Comparison of ENCODE assay signal across 24 cellular contexts in genomic region chr18:3584266-3584665, GRCh38.
DNase-seq lines count a peak whose midpoint lies in the region; ATAC-seq, FAIRE-seq and TF ChIP-seq lines count a peak whose summit lies in the region.
"Had no signal": no experiment of that assay in that cellular context is flagged by ENCODE, and none has a peak within 500 bp of the region (broad histone marks: within the 10 kb centered on the region; RNA-seq: fewer than 3 reads in every experiment).

No MANE protein-coding gene starts in this region.

- no peaks in the 10 kb centered on the region for H4K20me1 ChIP-seq in IMR-90 (ENCODE audit: insufficient read depth, low read length)

- peaks cover 3% of the 10 kb centered on the region for H3K36me3 Mint-ChIP-seq in activated B cell treated with CpG ODN at 0.5 μM for 24 hours (ENCODE audit: low read depth)
- H3K36me3 Mint-ChIP-seq: naive thymus-derived CD8-positive, alpha-beta T cell had no signal

- H4K8ac ChIP-seq in IMR-90 (ENCODE audit: low read depth in 2 of 2, low read length in 2 of 2) (no peak overlapping the region), mesendoderm (ENCODE audit: low read depth, low read length) (no peak overlapping the region)

- TF ChIP-seq POLR2A in A549 (IDR thresholded peaks at IDR 0.05; ENCODE audit: low read length) (no peak), IMR-90 (IDR thresholded peaks at IDR 0.05; ENCODE audit: low read depth, low read length) (no peak)

- H3K9me3 ChIP-seq in A549 (no peaks in the 10 kb centered on the region), IMR-90 (ENCODE audit: control insufficient read depth, insufficient read depth, low read length) (no peaks in the 10 kb centered on the region)
- H3K9me3 ChIP-seq: left lung had no signal

- H2BK20ac ChIP-seq in IMR-90 (ENCODE audit: low read depth, low read length): no peak overlapping the region

- no peak overlapping the region for H2AK9ac ChIP-seq in IMR-90 (replicated peaks; ENCODE audit: low read depth, low read length, poor library complexity)

- H2BK15ac ChIP-seq in IMR-90 (ENCODE audit: low read depth, low read length): no peak overlapping the region
- H2BK15ac ChIP-seq in mesendoderm (replicated peaks; ENCODE audit: low read depth): peak overlapping the region; percentile 11

- in situ Hi-C loops in IMR-90 (cut with MboI; ENCODE audit: low sequenced_read_pairs): no loop called here

- no peak overlapping the region for H2AK5ac ChIP-seq in IMR-90 (ENCODE audit: low read depth, low read length)
- H2AK5ac ChIP-seq in mesendoderm (ENCODE audit: low read length): no peak overlapping the region

- no peak for FAIRE-seq in A549 (lab: Jason Lieb, UNC)
- FAIRE-seq: bronchial epithelial cell, colon, G401.6, GM19239, TTC549 had no signal

- H2AFZ ChIP-seq in IMR-90 (replicated peaks; ENCODE audit: low read length, poor library complexity): no peak overlapping the region

- POLR2A ChIA-PET in A549 (lab: Yijun Ruan, JAX) (no interaction called here), IMR-90 (lab: Charles Lee; ENCODE audit: unreplicated experiment) (no interaction called here), activated B cell treated with CpG ODN at 0.5 μM for 24 hours (lab: Charles Lee) (interaction anchor here (0.6 to 5.4 kb wide), 16 partner anchors 11 to 590 kb away, joined by 3 to 200 read pairs (median 11); partner anchors contain the start of gene TGIF1)

- TF ChIP-seq CTCF in A549 (IDR thresholded peaks at IDR 0.05) (no peak), IMR-90 (conservative IDR thresholded peaks at IDR 0.05; ENCODE audit: low read depth, low read length) (no peak), activated B cell treated with CpG ODN at 0.5 μM for 24 hours (IDR thresholded peaks at IDR 0.05) (no peak)

- no peak for TF ChIP-seq EP300 in A549 (IDR thresholded peaks at IDR 0.05)

- H3K36me3 ChIP-seq in IMR-90 (ENCODE audit: control insufficient read depth, insufficient read depth, low read length) (no peaks in the 10 kb centered on the region), mesendoderm (ENCODE audit: control insufficient read depth, insufficient read depth, low read length) (no peaks in the 10 kb centered on the region)
- H3K36me3 ChIP-seq: left lung, SJSA1 had no signal

- H4K5ac ChIP-seq in IMR-90 (ENCODE audit: low read depth, low read length) (no peak overlapping the region), mesendoderm (ENCODE audit: low read length) (no peak overlapping the region)

- H3K27me3 Mint-ChIP-seq in activated B cell treated with CpG ODN at 0.5 μM for 24 hours: no peaks in the 10 kb centered on the region
- H3K27me3 Mint-ChIP-seq: activated CD4-positive, alpha-beta memory T cell treated with anti-CD3 and anti-CD28 coated beads, Interleukin-2, amount 10 ng/mL, durations not matched to agents 7 days and 5 days; activated T-helper 17 cell treated with anti-CD3 and anti-CD28 coated beads, Interleukin-2, amount 50 U/mL, for 72 hours; stimulated activated naive CD8-positive, alpha-beta T cell treated with anti-CD3 and anti-CD28 coated beads, Interleukin-15, Interleukin-2, amounts not matched to agents 100 ng/mL and 50 ng/mL, for 24 hours had no signal

- no peaks in the 10 kb centered on the region for H3K79me1 ChIP-seq in IMR-90 (ENCODE audit: low read depth in 1 of 2, low read length in 2 of 2)
- H3K79me1 ChIP-seq in mesendoderm (ENCODE audit: low read length): no peaks in the 10 kb centered on the region

- H3K4me2 ChIP-seq in A549 (no peak overlapping the region), IMR-90 (ENCODE audit: low read depth, low read length) (no peak overlapping the region), mesendoderm (ENCODE audit: low read length) (no peak overlapping the region)

- no peak overlapping the region for H3K14ac ChIP-seq in IMR-90 (replicated peaks; ENCODE audit: low read depth, low read length)

- CTCF ChIA-PET in A549 (lab: Yijun Ruan, JAX) (interaction anchor here (0.6 to 3.1 kb wide), 7 partner anchors 9 to 304 kb away, joined by 3 to 25 read pairs (median 4); no protein-coding TSS in a partner anchor), IMR-90 (lab: Yijun Ruan, JAX) (interaction anchor here (1.6 kb wide), 1 partner anchor 10 kb away, joined by 4 read pairs; no protein-coding TSS in a partner anchor), activated B cell treated with CpG ODN at 0.5 μM for 24 hours (lab: Charles Lee) (interaction anchor here (1.2 to 3.7 kb wide), 6 partner anchors 11 to 204 kb away, joined by 4 to 53 read pairs (median 20); no protein-coding TSS in a partner anchor)

- dilution Hi-C loops in IMR-90 (cut with HindIII; ENCODE audit: low sequenced_read_pairs, unreplicated experiment): no loop called here

- no peak for DNase-seq in A549 (ENCODE audit: low read depth in 1 of 2, low spot score in 1 of 2)
- DNase-seq in IMR-90: no peak
- no peak for DNase-seq in activated B cell treated with CpG ODN at 0.5 μM for 24 hours
- no peak for DNase-seq in mesendoderm
- DNase-seq in central memory CD4-positive, alpha-beta T cell: no peak
- DNase-seq in GM19238 (ENCODE audit: insufficient read length, low spot score): no peak
- DNase-seq in HCEC 1CT: no peak
- DNase-seq in HT-29 (ENCODE audit: low spot score): no peak
- DNase-seq: activated CD4-positive, alpha-beta memory T cell treated with anti-CD3 and anti-CD28 coated beads, Interleukin-2, amount 10 ng/mL, durations not matched to agents 7 days and 5 days; effector CD8-positive, alpha-beta T cell; foreskin fibroblast; left lung; naive thymus-derived CD8-positive, alpha-beta T cell; occipital lobe; T-helper 1 cell had no signal

- H3K9ac ChIP-seq in IMR-90 (ENCODE audit: low read depth, low read length) (no peak overlapping the region), mesendoderm (ENCODE audit: low read length) (no peak overlapping the region)

- TF ChIP-seq RAD21 in A549 (conservative IDR thresholded peaks at IDR 0.05 in 1 of 2, IDR thresholded peaks at IDR 0.05 in 1 of 2) (no peak), IMR-90 (IDR thresholded peaks at IDR 0.05; ENCODE audit: low read length) (no peak)

- peak overlapping the region; percentile 74 for H3K4me3 Mint-ChIP-seq in activated B cell treated with CpG ODN at 0.5 μM for 24 hours
- H3K4me3 Mint-ChIP-seq: activated CD4-positive, alpha-beta memory T cell treated with anti-CD3 and anti-CD28 coated beads, Interleukin-2, amount 10 ng/mL, durations not matched to agents 7 days and 5 days; activated T-helper 17 cell treated with anti-CD3 and anti-CD28 coated beads, Interleukin-2, amount 50 U/mL, for 72 hours; stimulated activated naive CD8-positive, alpha-beta T cell treated with anti-CD3 and anti-CD28 coated beads, Interleukin-15, Interleukin-2, amounts not matched to agents 100 ng/mL and 50 ng/mL, for 24 hours had no signal

- H3K4me3 ChIP-seq in A549 (no peak overlapping the region), IMR-90 (ENCODE audit: insufficient read depth, low read depth, low read length) (no peak overlapping the region), mesendoderm (ENCODE audit: low read length) (no peak overlapping the region)
- H3K4me3 ChIP-seq: left lung, SJSA1 had no signal

- H3K27ac ChIP-seq in A549 (peak overlapping the region; percentile 31 to 77; a peak in 5 of 6 replicates), IMR-90 (ENCODE audit: insufficient read depth, low read length) (no peak overlapping the region), mesendoderm (ENCODE audit: low read depth, low read length) (no peak overlapping the region)

- H3K23ac ChIP-seq in IMR-90 (ENCODE audit: low read depth, low read length) (no peak overlapping the region), mesendoderm (ENCODE audit: low read length) (no peak overlapping the region)

- peaks cover 4% of the 10 kb centered on the region for H3K9me1 ChIP-seq in IMR-90 (ENCODE audit: insufficient read depth, low read length)

- H3K4me1 ChIP-seq in A549 (peaks cover 21% of the 10 kb centered on the region), IMR-90 (ENCODE audit: control insufficient read depth, insufficient read depth, low read length) (peaks cover 5% of the 10 kb centered on the region), mesendoderm (ENCODE audit: control insufficient read depth, low read depth, low read length) (no peaks in the 10 kb centered on the region)

- BruUV-seq in IMR-90 (replicated peaks; lab: Mats Ljungman, UMichigan): no TSS peak

- intact Hi-C loops in IMR-90 (cut with micrococcal nuclease): loop anchor here (2.0 kb wide), 1 partner anchor 129 kb away; no protein-coding TSS in a partner anchor
- intact Hi-C loops in activated B cell treated with CpG ODN at 0.5 μM for 24 hours (cut with micrococcal nuclease): no loop called here

- H3K56ac ChIP-seq in IMR-90 (ENCODE audit: extremely low read depth, insufficient read depth, low read length) (no peak overlapping the region), mesendoderm (ENCODE audit: low read length) (no peak overlapping the region)

- H3K9me3 Mint-ChIP-seq in activated B cell treated with CpG ODN at 0.5 μM for 24 hours: no peaks in the 10 kb centered on the region
- H3K9me3 Mint-ChIP-seq: activated CD4-positive, alpha-beta memory T cell treated with anti-CD3 and anti-CD28 coated beads, Interleukin-2, amount 10 ng/mL, durations not matched to agents 7 days and 5 days; activated naive CD4-positive, alpha-beta T cell treated with anti-CD3 and anti-CD28 coated beads, Interleukin-2, amount 50 U/mL, for 72 hours; activated T-helper 17 cell treated with anti-CD3 and anti-CD28 coated beads, Interleukin-2, amount 50 U/mL, for 72 hours; naive thymus-derived CD8-positive, alpha-beta T cell; stimulated activated naive CD8-positive, alpha-beta T cell treated with anti-CD3 and anti-CD28 coated beads, Interleukin-15, Interleukin-2, amounts not matched to agents 100 ng/mL and 50 ng/mL, for 24 hours had no signal

- H3K27me3 ChIP-seq in IMR-90 (ENCODE audit: control insufficient read depth, insufficient read depth, low read length) (no peaks in the 10 kb centered on the region), mesendoderm (ENCODE audit: insufficient read depth, low read length, poor library complexity) (no peaks in the 10 kb centered on the region)
- H3K27me3 ChIP-seq: left lung, SJSA1 had no signal

- H3K4ac ChIP-seq in IMR-90 (ENCODE audit: low read depth, low read length) (no peak overlapping the region; the same call in 1 of the 2 replicates), mesendoderm (ENCODE audit: low read depth, low read length) (no peak overlapping the region)

- no peak overlapping the region for H2BK5ac ChIP-seq in IMR-90 (ENCODE audit: low read depth, low read length, poor library complexity, severe bottlenecking)
- no peak overlapping the region for H2BK5ac ChIP-seq in mesendoderm (ENCODE audit: low read length)

- H3K27ac Mint-ChIP-seq in activated B cell treated with CpG ODN at 0.5 μM for 24 hours: peak overlapping the region; percentile 96
- H3K27ac Mint-ChIP-seq: activated CD4-positive, alpha-beta memory T cell treated with anti-CD3 and anti-CD28 coated beads, Interleukin-2, amount 10 ng/mL, durations not matched to agents 7 days and 5 days had no signal

- peaks cover 52% of the 10 kb centered on the region for H3K4me1 Mint-ChIP-seq in activated B cell treated with CpG ODN at 0.5 μM for 24 hours

- no peak overlapping the region for H3K18ac ChIP-seq in IMR-90 (ENCODE audit: low read depth, low read length)
- peak overlapping the region; percentile 53 for H3K18ac ChIP-seq in mesendoderm (ENCODE audit: low read length)

- peak overlapping the region; percentile 18; the same call in 1 of the 2 replicates for H2BK120ac ChIP-seq in IMR-90 (ENCODE audit: low read depth, low read length)
- H2BK120ac ChIP-seq in mesendoderm (ENCODE audit: low read depth, low read length): no peak overlapping the region

- H3K79me2 ChIP-seq in mesendoderm (ENCODE audit: control insufficient read depth, insufficient read depth, low read length): no peaks in the 10 kb centered on the region

- ATAC-seq in A549 (no peak), IMR-90 (ENCODE audit: low read depth) (no peak), activated B cell treated with CpG ODN at 0.5 μM for 24 hours (ENCODE audit: low read depth) (no peak)
- ATAC-seq: activated naive CD4-positive, alpha-beta T cell treated with anti-CD3 and anti-CD28 coated beads, Interleukin-2, amount 50 U/mL, for 72 hours; activated T-helper 17 cell treated with anti-CD3 and anti-CD28 coated beads, Interleukin-2, amount 50 U/mL, for 72 hours; left lung; naive thymus-derived CD8-positive, alpha-beta T cell had no signal

- H4K91ac ChIP-seq in IMR-90 (ENCODE audit: insufficient read depth, low read depth, low read length): no peak overlapping the region; the same call in 1 of the 2 replicates

Comparison
In these comparisons a context has a peak if more than half of its experiments do, and no peak if none do; other contexts are left out.
1. H3K27ac ChIP-seq: peak in A549 (2 of 2); none in IMR-90 (single experiment) and mesendoderm (single experiment).